1 cellular context compared by ENCODE assay signal in the genomic region with DNA sequence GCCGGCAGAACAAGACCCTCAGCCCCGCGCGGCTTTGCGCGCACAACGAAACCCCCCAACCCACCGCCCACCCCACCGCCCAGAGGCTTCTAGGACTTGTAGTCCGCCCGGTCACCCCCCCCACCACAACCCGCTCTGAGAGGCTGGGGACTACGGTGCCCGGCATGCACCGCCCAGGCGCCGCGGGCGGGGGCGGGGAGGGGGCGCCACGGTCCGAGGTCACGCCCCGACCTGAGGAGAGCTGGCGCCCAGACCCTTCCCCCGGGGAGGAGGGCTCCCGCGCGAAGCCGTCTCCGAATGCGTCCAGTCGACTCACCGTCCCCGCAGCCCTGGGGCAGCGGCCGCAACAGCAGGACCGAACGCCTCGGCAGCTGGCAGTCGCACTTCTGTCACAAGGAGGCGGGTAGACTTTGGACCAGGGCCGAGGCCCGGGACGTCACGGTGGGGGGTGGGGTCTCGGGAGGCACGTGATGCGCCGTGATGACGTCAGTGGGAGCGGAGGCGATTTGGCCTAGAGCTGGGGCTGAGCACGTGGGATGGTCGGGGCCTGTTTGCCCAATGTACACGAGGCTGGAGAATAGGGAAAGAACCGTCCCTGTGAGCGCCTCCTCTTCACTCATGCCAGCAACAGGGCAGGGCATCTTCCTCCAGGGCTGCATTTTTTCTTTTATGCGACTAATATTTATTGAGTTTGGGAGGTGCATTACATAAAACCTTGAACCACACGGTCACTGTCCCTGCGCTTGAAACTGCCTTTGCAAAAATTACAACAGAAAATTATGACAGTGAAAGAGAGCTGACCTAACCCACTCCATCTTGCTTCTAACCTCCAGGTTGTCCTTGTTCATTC.
TF ChIP-seq lines count a peak whose summit lies in the region.

CDIP1 (minus strand) TSS at position 388 of the 850 bp plus-strand sequence. CDS start 24,643 bp downstream, outside the sequence.

TF ChIP-seq in HepG2, 621 proteins besides CTCF, POLR2A, EP300 and RAD21 (continued from another document and continues in another):
- TF ChIP-seq, protein P1, sequence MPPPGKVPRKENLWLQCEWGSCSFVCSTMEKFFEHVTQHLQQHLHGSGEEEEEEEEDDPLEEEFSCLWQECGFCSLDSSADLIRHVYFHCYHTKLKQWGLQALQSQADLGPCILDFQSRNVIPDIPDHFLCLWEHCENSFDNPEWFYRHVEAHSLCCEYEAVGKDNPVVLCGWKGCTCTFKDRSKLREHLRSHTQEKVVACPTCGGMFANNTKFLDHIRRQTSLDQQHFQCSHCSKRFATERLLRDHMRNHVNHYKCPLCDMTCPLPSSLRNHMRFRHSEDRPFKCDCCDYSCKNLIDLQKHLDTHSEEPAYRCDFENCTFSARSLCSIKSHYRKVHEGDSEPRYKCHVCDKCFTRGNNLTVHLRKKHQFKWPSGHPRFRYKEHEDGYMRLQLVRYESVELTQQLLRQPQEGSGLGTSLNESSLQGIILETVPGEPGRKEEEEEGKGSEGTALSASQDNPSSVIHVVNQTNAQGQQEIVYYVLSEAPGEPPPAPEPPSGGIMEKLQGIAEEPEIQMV (CRISPR knock-in tag; IDR thresholded peaks at IDR 0.05; ENCODE audit: low read depth): peak; percentile 96
- no peak for TF ChIP-seq ZNF850 (CRISPR knock-in tag; conservative IDR thresholded peaks at IDR 0.05)
- TF ChIP-seq TBX3 (IDR thresholded peaks at IDR 0.05; ENCODE audit: borderline replicate concordance): peak; percentile 53
- peak; percentile 91 for TF ChIP-seq NR2C2 (CRISPR knock-in tag; IDR thresholded peaks at IDR 0.05; ENCODE audit: borderline replicate concordance)
- peak; percentile 96 for TF ChIP-seq ZBTB7A (CRISPR knock-in tag; IDR thresholded peaks at IDR 0.05)
- TF ChIP-seq CCAR2 (optimal IDR thresholded peaks at IDR 0.05; ENCODE audit: low read depth, low read length): no peak
- TF ChIP-seq TBP (CRISPR knock-in tag; IDR thresholded peaks at IDR 0.05): no peak
- TF ChIP-seq GPBP1L1 (CRISPR knock-in tag; IDR thresholded peaks at IDR 0.05): no peak
- TF ChIP-seq MXD3 (CRISPR knock-in tag; IDR thresholded peaks at IDR 0.05): peak; percentile 99
- peak; percentile 98 for TF ChIP-seq ZBTB26 (CRISPR knock-in tag; IDR thresholded peaks at IDR 0.05; ENCODE audit: borderline replicate concordance)
- TF ChIP-seq ADNP (CRISPR knock-in tag; IDR thresholded peaks at IDR 0.05): 0 out of 2 replicates have a peak, but pooled peaks have one; percentile 19
- TF ChIP-seq KDM5B (CRISPR knock-in tag; IDR thresholded peaks at IDR 0.05; ENCODE audit: borderline replicate concordance): peak; percentile 100
- peak; percentile 77 for TF ChIP-seq HNRNPL (IDR thresholded peaks at IDR 0.05; ENCODE audit: low read depth, low read length)
- TF ChIP-seq LCORL (IDR thresholded peaks at IDR 0.05): peak; percentile 62; the same call in 1 of the 2 replicates
- peak; percentile 91 for TF ChIP-seq LCORL (CRISPR knock-in tag; IDR thresholded peaks at IDR 0.05)
- TF ChIP-seq ZNF766 (CRISPR knock-in tag; IDR thresholded peaks at IDR 0.05; ENCODE audit: borderline replicate concordance): peak; percentile 99
- peak; percentile 98 for TF ChIP-seq ZNF780A (CRISPR knock-in tag; IDR thresholded peaks at IDR 0.05)
- TF ChIP-seq ZNF367 (CRISPR knock-in tag; IDR thresholded peaks at IDR 0.05; ENCODE audit: borderline replicate concordance): peak; percentile 97
- TF ChIP-seq CBX5 (CRISPR knock-in tag; IDR thresholded peaks at IDR 0.05; ENCODE audit: borderline replicate concordance): peak; percentile 93
- TF ChIP-seq, protein P2, sequence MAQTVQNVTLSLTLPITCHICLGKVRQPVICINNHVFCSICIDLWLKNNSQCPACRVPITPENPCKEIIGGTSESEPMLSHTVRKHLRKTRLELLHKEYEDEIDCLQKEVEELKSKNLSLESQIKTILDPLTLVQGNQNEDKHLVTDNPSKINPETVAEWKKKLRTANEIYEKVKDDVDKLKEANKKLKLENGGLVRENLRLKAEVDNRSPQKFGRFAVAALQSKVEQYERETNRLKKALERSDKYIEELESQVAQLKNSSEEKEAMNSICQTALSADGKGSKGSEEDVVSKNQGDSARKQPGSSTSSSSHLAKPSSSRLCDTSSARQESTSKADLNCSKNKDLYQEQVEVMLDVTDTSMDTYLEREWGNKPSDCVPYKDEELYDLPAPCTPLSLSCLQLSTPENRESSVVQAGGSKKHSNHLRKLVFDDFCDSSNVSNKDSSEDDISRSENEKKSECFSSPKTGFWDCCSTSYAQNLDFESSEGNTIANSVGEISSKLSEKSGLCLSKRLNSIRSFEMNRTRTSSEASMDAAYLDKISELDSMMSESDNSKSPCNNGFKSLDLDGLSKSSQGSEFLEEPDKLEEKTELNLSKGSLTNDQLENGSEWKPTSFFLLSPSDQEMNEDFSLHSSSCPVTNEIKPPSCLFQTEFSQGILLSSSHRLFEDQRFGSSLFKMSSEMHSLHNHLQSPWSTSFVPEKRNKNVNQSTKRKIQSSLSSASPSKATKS (CRISPR knock-in tag; IDR thresholded peaks at IDR 0.05): peak; percentile 100
- TF ChIP-seq ZNF605 (CRISPR knock-in tag; IDR thresholded peaks at IDR 0.05): peak; percentile 100
- peak; percentile 89 for TF ChIP-seq FOXO1 (CRISPR knock-in tag; IDR thresholded peaks at IDR 0.05)
- TF ChIP-seq ZNF333 (CRISPR knock-in tag; IDR thresholded peaks at IDR 0.05; ENCODE audit: borderline replicate concordance): peak; percentile 99
- TF ChIP-seq BRD4 (CRISPR knock-in tag; IDR thresholded peaks at IDR 0.05): peak; percentile 95
- peak; percentile 99 for TF ChIP-seq ZFP37 (CRISPR knock-in tag; IDR thresholded peaks at IDR 0.05; ENCODE audit: borderline replicate concordance)
- peak; percentile 91 for TF ChIP-seq MED1 (CRISPR knock-in tag; IDR thresholded peaks at IDR 0.05)
- peak; percentile 99 for TF ChIP-seq ZSCAN21 (CRISPR knock-in tag; IDR thresholded peaks at IDR 0.05; ENCODE audit: borderline replicate concordance)
- TF ChIP-seq BORCS8-MEF2B (CRISPR knock-in tag; IDR thresholded peaks at IDR 0.05): peak; percentile 100
- peak; percentile 97 for TF ChIP-seq RBFOX2 (IDR thresholded peaks at IDR 0.05; ENCODE audit: low read depth, low read length)
- peak; percentile 93; the same call in 1 of the 2 replicates for TF ChIP-seq ISX (CRISPR knock-in tag; conservative IDR thresholded peaks at IDR 0.05)
- TF ChIP-seq HDAC1 (CRISPR knock-in tag; IDR thresholded peaks at IDR 0.05): peak; percentile 95
- TF ChIP-seq ZNF761 (CRISPR knock-in tag; conservative IDR thresholded peaks at IDR 0.05): peak; percentile 99
- no peak for TF ChIP-seq SIN3B (IDR thresholded peaks at IDR 0.05; ENCODE audit: low read length)
- TF ChIP-seq NCOA5 (CRISPR knock-in tag; IDR thresholded peaks at IDR 0.05): 0 out of 2 replicates have a peak, but pooled peaks have one; percentile 39
- no peak for TF ChIP-seq SMC3 (IDR thresholded peaks at IDR 0.05; ENCODE audit: low read length)
- peak; percentile 13; the same call in 1 of the 2 replicates for TF ChIP-seq NFE2L2 (IDR thresholded peaks at IDR 0.05; ENCODE audit: low read length)
- TF ChIP-seq KLF9 (CRISPR knock-in tag; IDR thresholded peaks at IDR 0.05; ENCODE audit: low read depth): peak; percentile 99
- peak; percentile 99 for TF ChIP-seq DZIP1 (CRISPR knock-in tag; IDR thresholded peaks at IDR 0.05)
- TF ChIP-seq, protein P3, sequence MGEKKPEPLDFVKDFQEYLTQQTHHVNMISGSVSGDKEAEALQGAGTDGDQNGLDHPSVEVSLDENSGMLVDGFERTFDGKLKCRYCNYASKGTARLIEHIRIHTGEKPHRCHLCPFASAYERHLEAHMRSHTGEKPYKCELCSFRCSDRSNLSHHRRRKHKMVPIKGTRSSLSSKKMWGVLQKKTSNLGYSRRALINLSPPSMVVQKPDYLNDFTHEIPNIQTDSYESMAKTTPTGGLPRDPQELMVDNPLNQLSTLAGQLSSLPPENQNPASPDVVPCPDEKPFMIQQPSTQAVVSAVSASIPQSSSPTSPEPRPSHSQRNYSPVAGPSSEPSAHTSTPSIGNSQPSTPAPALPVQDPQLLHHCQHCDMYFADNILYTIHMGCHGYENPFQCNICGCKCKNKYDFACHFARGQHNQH (CRISPR knock-in tag; IDR thresholded peaks at IDR 0.05): peak; percentile 99
- TF ChIP-seq, protein P4, sequence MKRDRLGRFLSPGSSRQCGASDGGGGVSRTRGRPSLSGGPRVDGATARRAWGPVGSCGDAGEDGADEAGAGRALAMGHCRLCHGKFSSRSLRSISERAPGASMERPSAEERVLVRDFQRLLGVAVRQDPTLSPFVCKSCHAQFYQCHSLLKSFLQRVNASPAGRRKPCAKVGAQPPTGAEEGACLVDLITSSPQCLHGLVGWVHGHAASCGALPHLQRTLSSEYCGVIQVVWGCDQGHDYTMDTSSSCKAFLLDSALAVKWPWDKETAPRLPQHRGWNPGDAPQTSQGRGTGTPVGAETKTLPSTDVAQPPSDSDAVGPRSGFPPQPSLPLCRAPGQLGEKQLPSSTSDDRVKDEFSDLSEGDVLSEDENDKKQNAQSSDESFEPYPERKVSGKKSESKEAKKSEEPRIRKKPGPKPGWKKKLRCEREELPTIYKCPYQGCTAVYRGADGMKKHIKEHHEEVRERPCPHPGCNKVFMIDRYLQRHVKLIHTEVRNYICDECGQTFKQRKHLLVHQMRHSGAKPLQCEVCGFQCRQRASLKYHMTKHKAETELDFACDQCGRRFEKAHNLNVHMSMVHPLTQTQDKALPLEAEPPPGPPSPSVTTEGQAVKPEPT (CRISPR knock-in tag; IDR thresholded peaks at IDR 0.05; ENCODE audit: low read depth): peak; percentile 98
- peak; percentile 93 for TF ChIP-seq HOXA7 (CRISPR knock-in tag; IDR thresholded peaks at IDR 0.05)
- TF ChIP-seq ZNF543 (CRISPR knock-in tag; IDR thresholded peaks at IDR 0.05): peak; percentile 98
- peak; percentile 99 for TF ChIP-seq AHR (CRISPR knock-in tag; IDR thresholded peaks at IDR 0.05)
- TF ChIP-seq HOXA9 (CRISPR knock-in tag; IDR thresholded peaks at IDR 0.05; ENCODE audit: borderline replicate concordance): peak; percentile 99
- peak; percentile 93 for TF ChIP-seq ESRRA (CRISPR knock-in tag; IDR thresholded peaks at IDR 0.05; ENCODE audit: low read depth)
- TF ChIP-seq MTF2 (CRISPR knock-in tag; IDR thresholded peaks at IDR 0.05; ENCODE audit: borderline replicate concordance): 0 out of 2 replicates have a peak, but pooled peaks have one; percentile 40
- TF ChIP-seq NAIF1 (CRISPR knock-in tag; IDR thresholded peaks at IDR 0.05; ENCODE audit: borderline replicate concordance): peak; percentile 96
- peak; percentile 100 for TF ChIP-seq DNMT3B (CRISPR knock-in tag; conservative IDR thresholded peaks at IDR 0.05)
- TF ChIP-seq HMG20B (CRISPR knock-in tag; conservative IDR thresholded peaks at IDR 0.05): peak; percentile 73
- TF ChIP-seq TEAD3 (CRISPR knock-in tag; optimal IDR thresholded peaks at IDR 0.05; ENCODE audit: borderline replicate concordance): peak; percentile 85
- peak; percentile 99 for TF ChIP-seq SMAD9 (CRISPR knock-in tag; IDR thresholded peaks at IDR 0.05)
- no peak for TF ChIP-seq SUZ12 (IDR thresholded peaks at IDR 0.05; ENCODE audit: low read depth, low read length)
- peak; percentile 77 for TF ChIP-seq RBM39 (IDR thresholded peaks at IDR 0.05; ENCODE audit: low read depth, low read length, poor library complexity, severe bottlenecking)
- peak; percentile 92 for TF ChIP-seq TAF1 (CRISPR knock-in tag; IDR thresholded peaks at IDR 0.05)
- peak; percentile 84 for TF ChIP-seq ZNF3 (CRISPR knock-in tag; IDR thresholded peaks at IDR 0.05)
